Comparison of ENCODE assay signal across 8 cellular contexts in genomic region chr12:120497524-120498150, GRCh38. TPM values are rescaled to one million over a fixed set of nuclear protein-coding genes. Genes with fewer than 3 reads are reported as not detected.
DNase-seq lines count a peak whose midpoint lies in the region; ATAC-seq, FAIRE-seq and TF ChIP-seq lines count a peak whose summit lies in the region.

No MANE protein-coding gene starts in this region.

- H3K27ac ChIP-seq in GM12878 (ENCODE audit: control insufficient read depth, insufficient read depth) = no peak overlapping the region
- H3K27ac ChIP-seq in right lobe of liver = no peak overlapping the region

- intact Hi-C loops in GM12878 (cut with micrococcal nuclease; ENCODE audit: unreplicated experiment) = loop anchor here (2.0 kb wide), 1 partner anchor 29 kb away; the partner anchor contains the start of gene SRSF9
- intact Hi-C loops in right lobe of liver (cut with DNase I) = no loop called here

- no peak for DNase-seq in activated naive CD4-positive, alpha-beta T cell treated with anti-CD3 and anti-CD28 coated beads, Interleukin-2, amount 50 U/mL, for 72 hours (ENCODE audit: low spot score in 2 of 2)
- DNase-seq in GM12878 (ENCODE audit: low read depth, low spot score) (no peak), right lobe of liver (no peak), type B pancreatic cell (ENCODE audit: extremely low spot score, unreplicated experiment) (no peak), KBM-7 (no peak)

- 17% methylated on average over 9 of the region's 9 CpGs for WGBS in GM12878 (ENCODE audit: insufficient coverage, insufficient replicate concordance, low lambda C conversion rate, missing lambda C conversion rate)
- 33% methylated on average over 9 of the region's 9 CpGs for WGBS in right lobe of liver (ENCODE audit: insufficient coverage, low coverage, low lambda C conversion rate, missing lambda C conversion rate)

- 0 out of 2 replicates have a peak, but pooled peaks cover 4% of the 10 kb centered on the region for H4K20me1 ChIP-seq in GM12878 (ENCODE audit: control insufficient read depth, insufficient read depth)

- TF ChIP-seq CTCF in GM12878 (IDR thresholded peaks at IDR 0.05 in 2 of 3, conservative IDR thresholded peaks at IDR 0.05 in 1 of 3; ENCODE audit: control insufficient read depth in 2 of 3, extremely low read depth in 1 of 3, insufficient read depth in 1 of 3, low read depth in 3 of 3, low read length in 3 of 3) (no peak), right lobe of liver (IDR thresholded peaks at IDR 0.05) (no peak), type B pancreatic cell (conservative IDR thresholded peaks at IDR 0.05) (no peak)

- H3K4me1 Mint-ChIP-seq in activated naive CD4-positive, alpha-beta T cell treated with anti-CD3 and anti-CD28 coated beads, Interleukin-2, amount 50 U/mL, for 24 hours = peaks cover 33% of the 10 kb centered on the region
- H3K4me1 Mint-ChIP-seq in type B pancreatic cell (ENCODE audit: unreplicated experiment) = peaks cover 26% of the 10 kb centered on the region

- peaks cover 30% of the 10 kb centered on the region for H3K79me2 ChIP-seq in GM12878 (ENCODE audit: control insufficient read depth, insufficient read depth, low read length)

- CTCF ChIA-PET in GM12878 (lab: Yijun Ruan, JAX) = interaction anchor here (0.7 to 2.1 kb wide), 8 partner anchors 27 to 362 kb away, joined by 3 to 11 read pairs (median 4); no protein-coding TSS in a partner anchor

- SMC1A ChIA-PET in GM12878 (lab: Charles Lee; ENCODE audit: uncharacterized antibody, unreplicated experiment) = interaction anchor here (0.6 to 2.4 kb wide), 8 partner anchors 25 to 141 kb away, joined by 3 to 10 read pairs (median 3); partner anchors contain the start of genes POP5 and SRSF9

- no TSS peak for BruUV-seq in GM12878 (replicated peaks; lab: Mats Ljungman, UMichigan)

- H3K4me2 ChIP-seq in GM12878 (ENCODE audit: control insufficient read depth, insufficient read depth) = peak overlapping the region; percentile 96

- no peaks in the 10 kb centered on the region for H3K9me3 ChIP-seq in GM12878 (replicated peaks; ENCODE audit: control insufficient read depth, insufficient read depth, low read length)
- no peaks in the 10 kb centered on the region for H3K9me3 ChIP-seq in right lobe of liver

- TF ChIP-seq EP300 in GM12878 (IDR thresholded peaks at IDR 0.05; ENCODE audit: borderline replicate concordance in 1 of 2, control insufficient read depth in 1 of 2, low read depth in 2 of 2, low read length in 2 of 2) = no peak

- no peak overlapping the region for H2AFZ ChIP-seq in GM12878 (ENCODE audit: control insufficient read depth, low read depth, low read length)

- POLR2A ChIA-PET in GM12878 (lab: Charles Lee) = interaction anchor here (0.8 to 1.9 kb wide), 7 partner anchors 8 to 71 kb away, joined by 3 to 11 read pairs (median 4); no protein-coding TSS in a partner anchor

- no peak for TF ChIP-seq RAD21 in GM12878 (IDR thresholded peaks at IDR 0.05; ENCODE audit: insufficient read depth, low read depth, low read length)

- H3K4me3 ChIP-seq in GM12878 (peak overlapping the region; percentile 99), right lobe of liver (peak overlapping the region; percentile 84 to 99 (median 97))

- H3K36me3 ChIP-seq in GM12878 (ENCODE audit: control insufficient read depth in 2 of 2, insufficient read depth in 2 of 2, low read length in 1 of 2) (peaks cover 0 to 9% of the 10 kb centered on the region in 2 experiments; a peak in 2 of 4 replicates), right lobe of liver (peaks cover 0 to 27% (median 8%) of the 10 kb centered on the region in 4 donors)

- H3K27ac Mint-ChIP-seq in activated naive CD4-positive, alpha-beta T cell treated with anti-CD3 and anti-CD28 coated beads, Interleukin-2, amount 50 U/mL, for 24 hours = peak overlapping the region; percentile 1
- no peak overlapping the region for H3K27ac Mint-ChIP-seq in activated naive CD4-positive, alpha-beta T cell treated with anti-CD3 and anti-CD28 coated beads, Interleukin-2, amount 50 U/mL, for 72 hours
- H3K27ac Mint-ChIP-seq in type B pancreatic cell = peak overlapping the region; percentile 83

- peak; percentile 38 for FAIRE-seq in GM12878 (lab: Jason Lieb, UNC)

- in situ Hi-C loops in GM12878 (cut with MboI) (no loop called here), KBM-7 (cut with MboI; ENCODE audit: low pct_unique_long_range_greater_than_20kb, low sequenced_read_pairs) (no loop called here)

- RAD21 ChIA-PET in GM12878 (lab: Charles Lee; ENCODE audit: unreplicated experiment) = interaction anchor here (0.9 to 2.5 kb wide), 3 partner anchors 23 to 84 kb away, joined by 5 to 16 read pairs (median 6); partner anchors contain the start of gene POP5

- H3K4me3 Mint-ChIP-seq in activated naive CD4-positive, alpha-beta T cell treated with anti-CD3 and anti-CD28 coated beads, Interleukin-2, amount 50 U/mL, for 24 hours = peak overlapping the region; percentile 96
- H3K4me3 Mint-ChIP-seq in type B pancreatic cell = peak overlapping the region; percentile 99

- peak overlapping the region; percentile 85 for H3K9ac ChIP-seq in GM12878 (ENCODE audit: control insufficient read depth, insufficient read depth, low read length)

- TF ChIP-seq POLR2A in GM12878 (IDR thresholded peaks at IDR 0.05; ENCODE audit: low read depth, low read length) = no peak
- TF ChIP-seq POLR2A in right lobe of liver (IDR thresholded peaks at IDR 0.05) = no peak

- H3K9me3 Mint-ChIP-seq in activated naive CD4-positive, alpha-beta T cell treated with anti-CD3 and anti-CD28 coated beads, Interleukin-2, amount 50 U/mL, for 24 hours = no peaks in the 10 kb centered on the region
- H3K9me3 Mint-ChIP-seq in activated naive CD4-positive, alpha-beta T cell treated with anti-CD3 and anti-CD28 coated beads, Interleukin-2, amount 50 U/mL, for 72 hours = no peaks in the 10 kb centered on the region
- H3K9me3 Mint-ChIP-seq in type B pancreatic cell = no peaks in the 10 kb centered on the region

- peaks cover 5% of the 10 kb centered on the region for H3K36me3 Mint-ChIP-seq in activated naive CD4-positive, alpha-beta T cell treated with anti-CD3 and anti-CD28 coated beads, Interleukin-2, amount 50 U/mL, for 24 hours
- H3K36me3 Mint-ChIP-seq in activated naive CD4-positive, alpha-beta T cell treated with anti-CD3 and anti-CD28 coated beads, Interleukin-2, amount 50 U/mL, for 72 hours = peaks cover 0 to 30% of the 10 kb centered on the region in 2 donors
- H3K36me3 Mint-ChIP-seq in type B pancreatic cell = peaks cover 21% of the 10 kb centered on the region

- H3K27me3 Mint-ChIP-seq in activated naive CD4-positive, alpha-beta T cell treated with anti-CD3 and anti-CD28 coated beads, Interleukin-2, amount 50 U/mL, for 24 hours = no peaks in the 10 kb centered on the region
- H3K27me3 Mint-ChIP-seq in type B pancreatic cell = no peaks in the 10 kb centered on the region

- no peak for ATAC-seq in activated naive CD4-positive, alpha-beta T cell treated with anti-CD3 and anti-CD28 coated beads, Interleukin-2, amount 50 U/mL, for 72 hours
- no peak for ATAC-seq in GM12878
- no peak for ATAC-seq in right lobe of liver
- ATAC-seq in GM21576 (IDR thresholded peaks at IDR 0.05; ENCODE audit: unreplicated experiment) = no peak
- no peak for ATAC-seq in GM18870 (IDR thresholded peaks at IDR 0.05; ENCODE audit: unreplicated experiment)

- H3K27me3 ChIP-seq in GM12878 (replicated peaks in 1 of 2; ENCODE audit: control insufficient read depth in 2 of 2, insufficient read depth in 2 of 2, low read length in 1 of 2) = no peaks in the 10 kb centered on the region
- H3K27me3 ChIP-seq in right lobe of liver = no peaks in the 10 kb centered on the region

- H3K4me1 ChIP-seq in GM12878 (ENCODE audit: control insufficient read depth, insufficient read depth, low read length) (peaks cover 4% of the 10 kb centered on the region), right lobe of liver (peaks cover 0 to 16% (median under 1%) of the 10 kb centered on the region in 4 donors)

RNA-seq across cellular contexts. Expression of gene DYNLL1, which starts 1.7 kb away (rescaled TPM):
- 100 to 1,000 TPM in 1 of 2 donors, 10 to 100 TPM in 1; 49.5 to 157 TPM for total RNA-seq in activated naive CD4-positive, alpha-beta T cell treated with anti-CD3 and anti-CD28 coated beads, Interleukin-2, amount 50 U/mL, for 72 hours
- 40.6 and 44.1 TPM in 2 replicates for total RNA-seq in GM12878 (2013; cell fraction: nucleolus; rRNA removed)
- total RNA-seq in GM12878 (2014; rRNA removed) = 217 and 280 TPM in 2 replicates
- 341 and 355 TPM in 2 replicates for total RNA-seq in GM12878 (2014; rRNA removed; fragmentation: Illumina TruSeq; extraction: Trizol)
- total RNA-seq in GM12878 (2021) = 239 and 249 TPM in 2 replicates
- polyA plus RNA-seq in GM12878 (2011; ENCODE audit: low read depth) = 278 TPM
- polyA plus RNA-seq in GM12878 (2011; rRNA removed) = 366 and 389 TPM in 2 replicates
- 326 and 330 TPM in 2 replicates for polyA plus RNA-seq in GM12878 (2011; cell fraction: cytosol; rRNA removed)
- 212 and 217 TPM in 2 replicates for polyA plus RNA-seq in GM12878 (2011; cell fraction: nucleus; rRNA removed)
- 234 and 299 TPM in 2 replicates for polyA plus RNA-seq in GM12878 (2012)
- polyA plus RNA-seq in GM12878 (2014; fragmentation: Illumina TruSeq; extraction: Trizol) = 351 and 393 TPM in 2 replicates
- 100 to 1,000 TPM; 744 to 796 TPM for polyA plus RNA-seq in GM12878 (2014; fragmentation: Nextera tagmentation; extraction: Ambion mirVana)
- 342 and 435 TPM in 2 replicates for polyA plus RNA-seq in GM12878 (2014; rRNA removed)
- polyA plus RNA-seq in GM12878 (2016; fragmentation: Nextera tagmentation; extraction: Ambion mirVana) = 100 to 1,000 TPM; 586 to 593 TPM
- 73.6 and 113 TPM in 2 replicates for polyA minus RNA-seq in GM12878 (2011; rRNA and poly(A)+ RNA removed)
- 63.4 and 68.0 TPM in 2 replicates for polyA minus RNA-seq in GM12878 (2011; cell fraction: cytosol; rRNA and poly(A)+ RNA removed)
- 38.3 and 49.9 TPM in 2 replicates for polyA minus RNA-seq in GM12878 (2011; cell fraction: nucleus; rRNA and poly(A)+ RNA removed)
- 100 to 1,000 TPM in 5 of 6 experiments, 10 to 100 TPM in 1; 85.0 to 189 (median 164) TPM for total RNA-seq in right lobe of liver
- total RNA-seq in type B pancreatic cell (ENCODE audit: low replicate concordance) = 403 and 451 TPM in 2 replicates

RNA-seq across cellular contexts. Expression of gene SRSF9, which starts 28.1 kb away (rescaled TPM):
- total RNA-seq in activated naive CD4-positive, alpha-beta T cell treated with anti-CD3 and anti-CD28 coated beads, Interleukin-2, amount 50 U/mL, for 72 hours = 100 to 1,000 TPM; 148 to 207 TPM
- 119 and 121 TPM in 2 replicates for total RNA-seq in GM12878 (2013; cell fraction: nucleolus; rRNA removed)
- total RNA-seq in GM12878 (2014; rRNA removed) (141 and 182 TPM in 2 replicates), GM12878 (2014; rRNA removed; fragmentation: Illumina TruSeq; extraction: Trizol) (180 and 190 TPM in 2 replicates), GM12878 (2021) (231 and 241 TPM in 2 replicates), right lobe of liver (10 to 100 TPM; 36.4 to 63.3 (median 60.2) TPM), type B pancreatic cell (ENCODE audit: low replicate concordance) (226 and 248 TPM in 2 replicates)
- 121 TPM for polyA plus RNA-seq in GM12878 (2011; ENCODE audit: low read depth)
- polyA plus RNA-seq in GM12878 (2011; rRNA removed) (173 and 179 TPM in 2 replicates), GM12878 (2014; fragmentation: Illumina TruSeq; extraction: Trizol) (146 and 153 TPM in 2 replicates), GM12878 (2014; fragmentation: Nextera tagmentation; extraction: Ambion mirVana) (10 to 100 TPM; 56.2 to 96.4 TPM), GM12878 (2014; rRNA removed) (251 and 272 TPM in 2 replicates), GM12878 (2016; fragmentation: Nextera tagmentation; extraction: Ambion mirVana) (100 to 1,000 TPM; 422 to 510 TPM)
- 125 and 127 TPM in 2 replicates for polyA plus RNA-seq in GM12878 (2011; cell fraction: cytosol; rRNA removed)
- 131 and 153 TPM in 2 replicates for polyA plus RNA-seq in GM12878 (2011; cell fraction: nucleus; rRNA removed)
- 138 and 188 TPM in 2 replicates for polyA plus RNA-seq in GM12878 (2012)
- 81.3 and 89.2 TPM in 2 replicates for polyA minus RNA-seq in GM12878 (2011; rRNA and poly(A)+ RNA removed)
- polyA minus RNA-seq in GM12878 (2011; cell fraction: cytosol; rRNA and poly(A)+ RNA removed) = 52.2 and 56.4 TPM in 2 replicates
- polyA minus RNA-seq in GM12878 (2011; cell fraction: nucleus; rRNA and poly(A)+ RNA removed) = 48.6 and 67.9 TPM in 2 replicates

RNA-seq across cellular contexts. Expression of gene COQ5, which starts 31.3 kb away (rescaled TPM):
- 10 to 100 TPM in 1 of 2 donors, 1 to 10 TPM in 1; 9.7 to 37.8 TPM for total RNA-seq in activated naive CD4-positive, alpha-beta T cell treated with anti-CD3 and anti-CD28 coated beads, Interleukin-2, amount 50 U/mL, for 72 hours
- total RNA-seq in GM12878 (2013; cell fraction: nucleolus; rRNA removed) = 7.3 and 7.8 TPM in 2 replicates
- total RNA-seq in GM12878 (2014; rRNA removed) (43.2 and 47.8 TPM in 2 replicates), GM12878 (2014; rRNA removed; fragmentation: Illumina TruSeq; extraction: Trizol) (35.6 and 38.6 TPM in 2 replicates), GM12878 (2021) (30.0 and 32.1 TPM in 2 replicates), right lobe of liver (10 to 100 TPM; 21.6 to 37.9 (median 31.0) TPM), type B pancreatic cell (ENCODE audit: low replicate concordance) (28.7 and 35.6 TPM in 2 replicates)
- polyA plus RNA-seq in GM12878 (2011; ENCODE audit: low read depth) = 27.7 TPM
- polyA plus RNA-seq in GM12878 (2011; rRNA removed) (50.2 and 66.1 TPM in 2 replicates), GM12878 (2014; fragmentation: Illumina TruSeq; extraction: Trizol) (38.0 and 38.1 TPM in 2 replicates), GM12878 (2014; fragmentation: Nextera tagmentation; extraction: Ambion mirVana) (10 to 100 TPM; 24.8 to 32.8 TPM), GM12878 (2014; rRNA removed) (30.4 and 37.6 TPM in 2 replicates), GM12878 (2016; fragmentation: Nextera tagmentation; extraction: Ambion mirVana) (10 to 100 TPM; 66.1 to 69.3 TPM)
- polyA plus RNA-seq in GM12878 (2011; cell fraction: cytosol; rRNA removed) = 21.2 and 24.5 TPM in 2 replicates
- 14.0 and 14.8 TPM in 2 replicates for polyA plus RNA-seq in GM12878 (2011; cell fraction: nucleus; rRNA removed)
- polyA plus RNA-seq in GM12878 (2012) = 32.5 and 37.3 TPM in 2 replicates
- polyA minus RNA-seq in GM12878 (2011; rRNA and poly(A)+ RNA removed) = 17.8 and 19.7 TPM in 2 replicates
- polyA minus RNA-seq in GM12878 (2011; cell fraction: cytosol; rRNA and poly(A)+ RNA removed) = 8.3 and 12.7 TPM in 2 replicates
- 3.7 and 6.5 TPM in 2 replicates for polyA minus RNA-seq in GM12878 (2011; cell fraction: nucleus; rRNA and poly(A)+ RNA removed)

RNA-seq across cellular contexts. Expression of gene RNF10, which starts 36.5 kb away (rescaled TPM):
- total RNA-seq in activated naive CD4-positive, alpha-beta T cell treated with anti-CD3 and anti-CD28 coated beads, Interleukin-2, amount 50 U/mL, for 72 hours = 100 to 1,000 TPM; 182 to 196 TPM
- total RNA-seq in GM12878 (2013; cell fraction: nucleolus; rRNA removed) = 154 and 205 TPM in 2 replicates
- total RNA-seq in GM12878 (2014; rRNA removed) = 39.6 and 48.2 TPM in 2 replicates
- total RNA-seq in GM12878 (2014; rRNA removed; fragmentation: Illumina TruSeq; extraction: Trizol) = 43.9 and 52.5 TPM in 2 replicates
- total RNA-seq in GM12878 (2021) = 118 and 127 TPM in 2 replicates
- polyA plus RNA-seq in GM12878 (2011; ENCODE audit: low read depth) = 117 TPM
- 64.4 and 70.8 TPM in 2 replicates for polyA plus RNA-seq in GM12878 (2011; rRNA removed)
- polyA plus RNA-seq in GM12878 (2011; cell fraction: cytosol; rRNA removed) = 58.1 and 78.0 TPM in 2 replicates
- 78.8 and 95.4 TPM in 2 replicates for polyA plus RNA-seq in GM12878 (2011; cell fraction: nucleus; rRNA removed)
- 94.3 and 111 TPM in 2 replicates for polyA plus RNA-seq in GM12878 (2012)
- polyA plus RNA-seq in GM12878 (2014; fragmentation: Illumina TruSeq; extraction: Trizol) = 91.2 and 98.5 TPM in 2 replicates
- 10 to 100 TPM; 55.3 to 58.3 TPM for polyA plus RNA-seq in GM12878 (2014; fragmentation: Nextera tagmentation; extraction: Ambion mirVana)
- 56.5 and 57.1 TPM in 2 replicates for polyA plus RNA-seq in GM12878 (2014; rRNA removed)
- 100 to 1,000 TPM; 109 to 116 TPM for polyA plus RNA-seq in GM12878 (2016; fragmentation: Nextera tagmentation; extraction: Ambion mirVana)
- 170 and 195 TPM in 2 replicates for polyA minus RNA-seq in GM12878 (2011; rRNA and poly(A)+ RNA removed)
- 47.6 and 72.4 TPM in 2 replicates for polyA minus RNA-seq in GM12878 (2011; cell fraction: cytosol; rRNA and poly(A)+ RNA removed)
- polyA minus RNA-seq in GM12878 (2011; cell fraction: nucleus; rRNA and poly(A)+ RNA removed) = 36.5 and 53.0 TPM in 2 replicates
- 100 to 1,000 TPM in 2 of 6 experiments, 10 to 100 TPM in 4; 70.8 to 111 (median 90.2) TPM for total RNA-seq in right lobe of liver
- total RNA-seq in type B pancreatic cell (ENCODE audit: low replicate concordance) = 162 and 188 TPM in 2 replicates

RNA-seq across cellular contexts. Expression of gene GATC, which starts 51.4 kb away (rescaled TPM):
- total RNA-seq in activated naive CD4-positive, alpha-beta T cell treated with anti-CD3 and anti-CD28 coated beads, Interleukin-2, amount 50 U/mL, for 72 hours = 10 to 100 TPM; 27.5 to 46.3 TPM
- 21.0 and 21.2 TPM in 2 replicates for total RNA-seq in GM12878 (2013; cell fraction: nucleolus; rRNA removed)
- 20.1 and 22.7 TPM in 2 replicates for total RNA-seq in GM12878 (2014; rRNA removed)
- total RNA-seq in GM12878 (2014; rRNA removed; fragmentation: Illumina TruSeq; extraction: Trizol) = 21.7 and 22.0 TPM in 2 replicates
- 33.6 and 40.3 TPM in 2 replicates for total RNA-seq in GM12878 (2021)
- polyA plus RNA-seq in GM12878 (2011; ENCODE audit: low read depth) = 6.1 TPM
- polyA plus RNA-seq in GM12878 (2011; rRNA removed) = 29.8 and 39.8 TPM in 2 replicates
- 20.2 and 23.5 TPM in 2 replicates for polyA plus RNA-seq in GM12878 (2011; cell fraction: cytosol; rRNA removed)
- 21.3 and 23.0 TPM in 2 replicates for polyA plus RNA-seq in GM12878 (2011; cell fraction: nucleus; rRNA removed)
- 12.6 TPM in 2 replicates for polyA plus RNA-seq in GM12878 (2012)
- polyA plus RNA-seq in GM12878 (2014; fragmentation: Illumina TruSeq; extraction: Trizol) = 24.2 and 29.7 TPM in 2 replicates
- 1 to 10 TPM; 5.1 to 9.6 TPM for polyA plus RNA-seq in GM12878 (2014; fragmentation: Nextera tagmentation; extraction: Ambion mirVana)
- 14.5 and 17.2 TPM in 2 replicates for polyA plus RNA-seq in GM12878 (2014; rRNA removed)
- polyA plus RNA-seq in GM12878 (2016; fragmentation: Nextera tagmentation; extraction: Ambion mirVana) = 10 to 100 TPM; 27.2 to 31.6 TPM
- 15.2 and 16.9 TPM in 2 replicates for polyA minus RNA-seq in GM12878 (2011; rRNA and poly(A)+ RNA removed)
- 6.0 and 8.0 TPM in 2 replicates for polyA minus RNA-seq in GM12878 (2011; cell fraction: cytosol; rRNA and poly(A)+ RNA removed)
- polyA minus RNA-seq in GM12878 (2011; cell fraction: nucleus; rRNA and poly(A)+ RNA removed) = 4.5 and 6.3 TPM in 2 replicates
- total RNA-seq in right lobe of liver = 10 to 100 TPM; 13.4 to 23.8 (median 15.9) TPM
- 27.7 and 33.9 TPM in 2 replicates for total RNA-seq in type B pancreatic cell (ENCODE audit: low replicate concordance)

Comparison
In these comparisons a context has a peak if more than half of its experiments do, and no peak if none do; other contexts are left out.
1. H3K27ac Mint-ChIP-seq: peak in activated naive CD4-positive, alpha-beta T cell treated with anti-CD3 and anti-CD28 coated beads, Interleukin-2, amount 50 U/mL, for 24 hours (single experiment) and type B pancreatic cell (single experiment); none in activated naive CD4-positive, alpha-beta T cell treated with anti-CD3 and anti-CD28 coated beads, Interleukin-2, amount 50 U/mL, for 72 hours (0 of 2).